Comparison of ENCODE assay signal across 28 cellular contexts in the genomic region with DNA sequence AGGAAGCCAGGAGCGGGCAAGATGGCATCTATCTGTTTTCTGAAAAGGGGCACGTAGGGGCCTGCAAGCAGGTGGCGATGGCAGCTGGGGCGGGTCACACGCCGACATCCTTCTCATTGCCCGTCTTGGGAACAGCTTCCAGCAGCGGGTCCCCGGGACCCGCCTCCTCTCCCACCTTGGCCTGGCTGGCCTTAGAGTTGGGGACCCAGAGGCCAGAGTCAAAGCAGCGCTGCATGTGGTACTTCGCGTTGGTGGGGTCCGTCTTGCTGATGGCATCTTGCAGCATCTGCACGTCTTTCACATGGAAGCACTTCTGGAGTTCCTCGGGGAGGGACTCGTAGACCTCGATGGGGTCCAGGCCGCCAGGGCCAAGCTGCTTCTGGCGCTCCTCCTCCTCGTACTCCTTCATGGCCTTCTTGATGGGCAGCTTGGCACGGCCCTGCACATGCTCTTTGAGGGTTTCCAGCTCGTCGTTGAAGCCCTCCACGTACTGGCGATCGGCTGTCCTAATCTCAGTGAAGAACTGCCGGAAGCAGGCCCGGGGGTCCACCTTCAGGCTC.
"Had no signal": no experiment of that assay in that cellular context is flagged by ENCODE, and none has a peak within 500 bp of the region (broad histone marks: within the 10 kb centered on the region; RNA-seq: fewer than 3 reads in every experiment).

No MANE protein-coding gene starts in this region.

- H3K4me3 Mint-ChIP-seq: stimulated activated effector memory CD8-positive, alpha-beta T cell treated with anti-CD3 and anti-CD28 coated beads, Interleukin-12 subunit alpha, Interleukin-12 subunit beta, amount 100 ng/mL, for 72 hours; stimulated activated memory B cell treated with anti-CD40 and anti-IgM and Interleukin-4, amounts not matched to agents 10 μg/mL and 1 μg/mL and 100 μg/mL, for 72 hours; stimulated activated naive B cell treated with anti-CD40 and anti-IgM and Interleukin-4, amounts not matched to agents 10 μg/mL and 1 μg/mL and 100 μg/mL, for 72 hours; stimulated activated naive CD8-positive, alpha-beta T cell treated with anti-CD3 and anti-CD28 coated beads, Interleukin-15, amount 100 ng/mL, for 72 hours; stimulated activated naive CD8-positive, alpha-beta T cell treated with anti-CD3 and anti-CD28 coated beads, Interleukin-15, Interleukin-2, amounts not matched to agents 100 ng/mL and 50 ng/mL, for 24 hours; type B pancreatic cell had no signal

- H3K4me1 ChIP-seq: testis, thyroid gland, tibial artery, transverse colon, upper lobe of left lung, upper lobe of right lung had no signal

- ATAC-seq: stimulated activated effector memory CD8-positive, alpha-beta T cell treated with anti-CD3 and anti-CD28 coated beads, Interleukin-12 subunit alpha, Interleukin-12 subunit beta, amount 100 ng/mL, for 72 hours; stimulated activated memory B cell treated with anti-CD40 and anti-IgM and Interleukin-4, amounts not matched to agents 10 μg/mL and 1 μg/mL and 100 μg/mL, for 72 hours; stimulated activated naive B cell treated with anti-CD40 and anti-IgM and Interleukin-4, amounts not matched to agents 10 μg/mL and 1 μg/mL and 100 μg/mL, for 72 hours; stimulated activated naive CD8-positive, alpha-beta T cell treated with anti-CD3 and anti-CD28 coated beads, Interleukin-15, amount 100 ng/mL, for 72 hours; stimulated activated naive CD8-positive, alpha-beta T cell treated with anti-CD3 and anti-CD28 coated beads, Interleukin-15, Interleukin-2, amounts not matched to agents 100 U/mL and 50 U/mL, for 24 hours; upper lobe of right lung had no signal

- H3K9me3 ChIP-seq: stomach, suprapubic skin, testis, thoracic aorta, thyroid gland, tibial artery, transverse colon, upper lobe of left lung, upper lobe of right lung, uterus, vagina had no signal

- H3K36me3 Mint-ChIP-seq: stimulated activated memory B cell treated with anti-CD40 and anti-IgM and Interleukin-4, amounts not matched to agents 10 μg/mL and 1 μg/mL and 100 μg/mL, for 72 hours; stimulated activated naive B cell treated with anti-CD40 and anti-IgM and Interleukin-4, amounts not matched to agents 10 μg/mL and 1 μg/mL and 100 μg/mL, for 72 hours; type B pancreatic cell had no signal

- H3K27ac ChIP-seq: stomach, suprapubic skin, testis, thoracic aorta, thyroid gland, tibial artery, tibial nerve, transverse colon, upper lobe of left lung, upper lobe of right lung, uterus, vagina had no signal

- H3K27me3 Mint-ChIP-seq: type B pancreatic cell had no signal

- H3K27me3 ChIP-seq: stomach, suprapubic skin, testis, thyroid gland, tibial artery, tibial nerve, transverse colon, upper lobe of left lung, upper lobe of right lung, uterus, vagina had no signal

- H3K36me3 ChIP-seq: stomach, suprapubic skin, thoracic aorta, thyroid gland, tibial artery, tibial nerve, transverse colon, upper lobe of left lung, upper lobe of right lung, uterus, vagina had no signal

- H3K4me3 ChIP-seq: stomach, suprapubic skin, testis, thoracic aorta, thyroid gland, tibial artery, tibial nerve, transverse colon, upper lobe of left lung, upper lobe of right lung, uterus, vagina had no signal

- DNase-seq: stimulated activated CD4-positive, alpha-beta T cell treated with anti-CD3 and anti-CD28 coated beads, Interleukin-2, amount 100 ng/mL, for 48 hours; stimulated activated CD4-positive, alpha-beta T cell treated with anti-CD3 and anti-CD28 coated beads, Interleukin-4, amount 100 ng/mL, for 1 hour; stimulated activated CD4-positive, alpha-beta T cell treated with anti-CD3 and anti-CD28 coated beads, Interleukin-4, amount 100 ng/mL, for 24 hours; stimulated activated CD4-positive, alpha-beta T cell treated with anti-CD3 and anti-CD28 coated beads, Interleukin-4, amount 100 ng/mL, for 4 hours; stimulated activated CD8-positive, alpha-beta memory T cell treated with anti-CD3 and anti-CD28 coated beads, Interleukin-4, amount 100 ng/mL, for 48 hours; stimulated activated naive B cell treated with anti-CD40 and anti-IgM and Interleukin-4, amounts not matched to agents 10 μg/mL and 1 μg/mL and 100 μg/mL, for 72 hours; stimulated activated naive CD4-positive, alpha-beta T cell; stimulated activated naive CD4-positive, alpha-beta T cell treated with Interleukin-2 at 50 U/mL for 16 hours; stimulated activated naive CD8-positive, alpha-beta T cell treated with anti-CD3 and anti-CD28 coated beads, Interleukin-15, amount 100 ng/mL, for 72 hours; stimulated activated naive CD8-positive, alpha-beta T cell treated with anti-CD3 and anti-CD28 coated beads, Interleukin-15, Interleukin-2, amounts not matched to agents 100 U/mL and 50 U/mL, for 24 hours; stomach; substantia nigra; testis; thyroid gland; tibial artery; transverse colon; upper lobe of right lung; uterus had no signal

- H3K9me3 Mint-ChIP-seq: stimulated activated effector memory CD8-positive, alpha-beta T cell treated with anti-CD3 and anti-CD28 coated beads, Interleukin-12 subunit alpha, Interleukin-12 subunit beta, amount 100 ng/mL, for 72 hours; stimulated activated memory B cell treated with anti-CD40 and anti-IgM and Interleukin-4, amounts not matched to agents 10 μg/mL and 1 μg/mL and 100 μg/mL, for 72 hours; stimulated activated naive B cell treated with anti-CD40 and anti-IgM and Interleukin-4, amounts not matched to agents 10 μg/mL and 1 μg/mL and 100 μg/mL, for 72 hours; stimulated activated naive CD8-positive, alpha-beta T cell treated with anti-CD3 and anti-CD28 coated beads, Interleukin-15, amount 100 ng/mL, for 72 hours had no signal

- H3K27ac Mint-ChIP-seq: stimulated activated effector memory CD8-positive, alpha-beta T cell treated with anti-CD3 and anti-CD28 coated beads, Interleukin-12 subunit alpha, Interleukin-12 subunit beta, amount 100 ng/mL, for 72 hours; stimulated activated memory B cell treated with anti-CD40 and anti-IgM and Interleukin-4, amounts not matched to agents 10 μg/mL and 1 μg/mL and 100 μg/mL, for 72 hours; stimulated activated naive B cell treated with anti-CD40 and anti-IgM and Interleukin-4, amounts not matched to agents 10 μg/mL and 1 μg/mL and 100 μg/mL, for 72 hours; stimulated activated naive CD8-positive, alpha-beta T cell treated with anti-CD3 and anti-CD28 coated beads, Interleukin-15, amount 100 ng/mL, for 72 hours; stimulated activated naive CD8-positive, alpha-beta T cell treated with anti-CD3 and anti-CD28 coated beads, Interleukin-15, Interleukin-2, amounts not matched to agents 100 ng/mL and 50 ng/mL, for 24 hours; type B pancreatic cell had no signal

- H3K4me1 Mint-ChIP-seq: stimulated activated effector memory CD8-positive, alpha-beta T cell treated with anti-CD3 and anti-CD28 coated beads, Interleukin-12 subunit alpha, Interleukin-12 subunit beta, amount 100 ng/mL, for 72 hours; stimulated activated memory B cell treated with anti-CD40 and anti-IgM and Interleukin-4, amounts not matched to agents 10 μg/mL and 1 μg/mL and 100 μg/mL, for 72 hours; stimulated activated naive B cell treated with anti-CD40 and anti-IgM and Interleukin-4, amounts not matched to agents 10 μg/mL and 1 μg/mL and 100 μg/mL, for 72 hours; stimulated activated naive CD8-positive, alpha-beta T cell treated with anti-CD3 and anti-CD28 coated beads, Interleukin-15, amount 100 ng/mL, for 72 hours had no signal

- FAIRE-seq: urothelium cell line had no signal
